12 cellular contexts compared by ENCODE assay signal in genomic region chr7:117478796-117479479, GRCh38. TPM values are rescaled to one million over a fixed set of nuclear protein-coding genes. Genes with fewer than 3 reads are reported as not detected.
DNase-seq lines count a peak whose midpoint lies in the region; ATAC-seq and TF ChIP-seq lines count a peak whose summit lies in the region.
"Had no signal": no experiment of that assay in that cellular context is flagged by ENCODE, and none has a peak within 500 bp of the region (broad histone marks: within the 10 kb centered on the region; RNA-seq: fewer than 3 reads in every experiment).

No MANE protein-coding gene starts in this region.

- no peaks in the 10 kb centered on the region for H3K9me3 ChIP-seq in body of pancreas
- no peaks in the 10 kb centered on the region for H3K9me3 ChIP-seq in iPS-18c (ENCODE audit: control insufficient read depth, insufficient read depth, low read length)

- DNase-seq in Calu3 (peak; percentile 20), body of pancreas (no peak), progenitor cell of endocrine pancreas (ENCODE audit: low spot score, unreplicated experiment) (no peak), NCI-H1092 treated with DMSO at 0.1 percent for 48 hours (lab: John Stamatoyannopoulos, UW) (no peak)
- DNase-seq: NCI-H69; stimulated activated CD4-positive, alpha-beta T cell treated with anti-CD3 and anti-CD28 coated beads, Interleukin-4, amount 100 ng/mL, for 4 hours had no signal

- H3K4me3 ChIP-seq in body of pancreas: peak overlapping the region; percentile 31 to 35
- H3K4me3 ChIP-seq in iPS-18c (ENCODE audit: insufficient read depth, low read depth, low read length): peak overlapping the region; percentile 72

- CTCF ChIA-PET in Calu3 (lab: Charles Lee): interaction anchor here (1.2 to 1.3 kb wide), 3 partner anchors 11 to 75 kb away, joined by 3 read pairs; no protein-coding TSS in a partner anchor

- H3K9me3 Mint-ChIP-seq in Calu3 (ENCODE audit: low read depth, unreplicated experiment) (no peaks in the 10 kb centered on the region), progenitor cell of endocrine pancreas (ENCODE audit: low read depth) (no peaks in the 10 kb centered on the region)
- H3K9me3 Mint-ChIP-seq: activated T-helper 1 cell treated with anti-CD3 and anti-CD28 coated beads, Interleukin-12 subunit alpha, Interleukin-12 subunit beta, Interleukin-2, Interleukin-4 antibody, amounts not matched to agents 30 ng/mL and 10 ng/mL and 1 ng/mL, durations not matched to agents 14 hours and 24 hours and 36 hours had no signal

- BruUV-seq in Calu3 (replicated peaks; lab: Mats Ljungman, UMichigan): TSS peak; percentile 79

- H3K36me3 ChIP-seq in body of pancreas (replicated peaks in 1 of 2; ENCODE audit: insufficient read depth in 1 of 2, low read depth in 2 of 2): no peaks in the 10 kb centered on the region

- ATAC-seq in body of pancreas (no peak), GM19023 (IDR thresholded peaks at IDR 0.05; ENCODE audit: unreplicated experiment) (no peak), HG02981 (IDR thresholded peaks at IDR 0.05; ENCODE audit: unreplicated experiment) (no peak), GM21529 (IDR thresholded peaks at IDR 0.05; ENCODE audit: unreplicated experiment) (no peak)

- peaks cover 31% of the 10 kb centered on the region for H3K4me1 Mint-ChIP-seq in Calu3 (ENCODE audit: low read depth, unreplicated experiment)
- H3K4me1 Mint-ChIP-seq in progenitor cell of endocrine pancreas (ENCODE audit: low read depth): peaks cover 8% of the 10 kb centered on the region
- H3K4me1 Mint-ChIP-seq: B cell had no signal

- peaks cover 0 to 6% of the 10 kb centered on the region in 2 donors for H3K27me3 ChIP-seq in body of pancreas

- WGBS in body of pancreas, 2 donors: 13 to 18% methylated on average over 21 of the region's 21 CpGs

- peaks cover 59% of the 10 kb centered on the region for H3K36me3 Mint-ChIP-seq in Calu3 (ENCODE audit: insufficient read depth, unreplicated experiment)
- no peaks in the 10 kb centered on the region for H3K36me3 Mint-ChIP-seq in progenitor cell of endocrine pancreas (ENCODE audit: insufficient read depth)

- no peaks in the 10 kb centered on the region for H3K27me3 Mint-ChIP-seq in Calu3 (ENCODE audit: unreplicated experiment)
- H3K27me3 Mint-ChIP-seq in progenitor cell of endocrine pancreas: peaks cover 35% of the 10 kb centered on the region

- peak overlapping the region; percentile 18 to 85 (median 82) for H3K27ac ChIP-seq in body of pancreas

- no peak for TF ChIP-seq POLR2A in body of pancreas (IDR thresholded peaks at IDR 0.05)

- H3K4me3 Mint-ChIP-seq in Calu3 (ENCODE audit: low read depth, unreplicated experiment) (peak overlapping the region; percentile 97), progenitor cell of endocrine pancreas (ENCODE audit: low read depth) (peak overlapping the region; percentile 78)
- H3K4me3 Mint-ChIP-seq: B cell had no signal

- H3K27ac Mint-ChIP-seq in Calu3 (ENCODE audit: unreplicated experiment): peak overlapping the region; percentile 98
- peak overlapping the region; percentile 5 for H3K27ac Mint-ChIP-seq in progenitor cell of endocrine pancreas
- H3K27ac Mint-ChIP-seq: activated T-helper 1 cell treated with anti-CD3 and anti-CD28 coated beads, Interleukin-12 subunit alpha, Interleukin-12 subunit beta, Interleukin-2, Interleukin-4 antibody, amounts not matched to agents 30 ng/mL and 10 ng/mL and 1 ng/mL, durations not matched to agents 14 hours and 24 hours and 36 hours; B cell had no signal

- peaks cover 12% of the 10 kb centered on the region for H3K4me1 ChIP-seq in body of pancreas

- TF ChIP-seq CTCF in Calu3 (IDR thresholded peaks at IDR 0.05; ENCODE audit: unreplicated experiment) (no peak), body of pancreas (IDR thresholded peaks at IDR 0.05) (no peak), progenitor cell of endocrine pancreas (IDR thresholded peaks at IDR 0.05; ENCODE audit: unreplicated experiment) (no peak)

- intact Hi-C loops in Calu3 (cut with micrococcal nuclease; ENCODE audit: unreplicated experiment) (no loop called here), body of pancreas (cut with DNase I) (no loop called here)

RNA-seq across cellular contexts. Expression of gene CFTR, which starts 0.9 kb away (rescaled TPM):
- total RNA-seq in Calu3 (2022) (267 and 502 TPM in 2 replicates), body of pancreas (100 to 1,000 TPM; 251 to 329 TPM), progenitor cell of endocrine pancreas (6.6 and 9.0 TPM in 2 replicates)
- total RNA-seq: activated T-helper 1 cell treated with anti-CD3 and anti-CD28 coated beads, Interleukin-12 subunit alpha, Interleukin-12 subunit beta, Interleukin-2, Interleukin-4 antibody, amounts not matched to agents 30 ng/mL and 10 ng/mL and 1 ng/mL, durations not matched to agents 14 hours and 24 hours and 36 hours; B cell had no signal

RNA-seq across cellular contexts. Expression of gene ASZ1, which starts 51.6 kb away (rescaled TPM):
- not detected in 2 replicates for total RNA-seq in Calu3 (2022)
- not detected for total RNA-seq in body of pancreas
- total RNA-seq in progenitor cell of endocrine pancreas: not detected in 2 replicates
- total RNA-seq: activated T-helper 1 cell treated with anti-CD3 and anti-CD28 coated beads, Interleukin-12 subunit alpha, Interleukin-12 subunit beta, Interleukin-2, Interleukin-4 antibody, amounts not matched to agents 30 ng/mL and 10 ng/mL and 1 ng/mL, durations not matched to agents 14 hours and 24 hours and 36 hours; B cell had no signal

Comparison
In these comparisons a context has a peak if more than half of its experiments do, and no peak if none do; other contexts are left out.
1. RNA of gene CFTR, which starts 0.9 kb away (total RNA-seq): 267 to 502 TPM in Calu3 and 251 to 329 TPM in body of pancreas; 6.6 to 9.0 TPM in progenitor cell of endocrine pancreas; every median in the first group is over 10 times any median in the second.